In the genomic region with DNA sequence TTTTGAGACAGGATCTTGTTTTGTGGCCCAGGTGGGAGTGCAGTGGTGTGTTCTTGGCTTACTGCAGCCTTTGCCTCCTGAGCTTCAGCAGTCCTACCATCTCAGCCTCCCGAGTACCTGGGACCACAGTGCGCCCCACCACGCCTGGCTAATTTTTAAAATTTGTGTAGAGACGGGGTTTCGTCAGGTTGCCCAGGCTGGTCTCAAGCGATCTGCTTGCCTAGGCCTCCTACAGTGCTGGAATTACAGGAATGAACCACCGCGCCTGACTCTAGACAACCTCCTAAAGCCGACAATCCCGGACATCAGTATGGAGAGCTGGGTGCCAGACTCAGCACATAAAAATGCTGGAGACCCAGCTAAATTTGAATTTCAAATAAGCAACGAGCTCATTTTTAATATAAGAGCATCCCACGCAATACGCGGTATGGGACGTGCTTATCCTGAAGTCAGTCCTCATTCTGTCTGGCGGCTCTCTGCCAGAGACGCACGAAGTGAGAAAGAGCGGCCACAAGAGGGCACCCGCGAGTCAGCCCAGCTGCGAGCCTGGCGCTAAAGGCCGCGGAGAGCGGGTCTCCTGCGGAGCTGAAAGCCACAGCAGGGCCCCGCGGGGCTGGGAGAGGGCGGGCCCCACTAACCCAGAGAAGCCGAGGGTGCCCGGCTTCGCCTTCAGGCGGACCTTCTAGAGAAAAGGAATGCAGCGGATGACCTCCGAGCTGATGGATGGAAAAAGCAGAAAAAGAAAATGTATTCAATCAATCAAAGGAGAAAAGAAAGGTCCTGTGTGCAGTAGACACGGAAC, we compare ENCODE assay signal across 8 cellular contexts. TPM values are rescaled to one million over a fixed set of nuclear protein-coding genes. Genes with fewer than 3 reads are reported as not detected.
DNase-seq lines count a peak whose midpoint lies in the region; ATAC-seq and TF ChIP-seq lines count a peak whose summit lies in the region.

No MANE protein-coding gene starts in this region.

- no peaks in the 10 kb centered on the region for H4K20me1 ChIP-seq in GM23248 (ENCODE audit: insufficient read depth)

- in situ Hi-C loops in GM23248 (cut with MboI) = no loop called here

- peak; percentile 87 to 93 for ATAC-seq in upper lobe of left lung (ENCODE audit: low FRiP score in 2 of 2)

- H3K4me1 ChIP-seq in GM23248 (ENCODE audit: insufficient read depth) = peaks cover 5% of the 10 kb centered on the region; the same call in 1 of the 2 replicates
- peaks cover 17 to 28% (median 23%) of the 10 kb centered on the region in 4 donors for H3K4me1 ChIP-seq in upper lobe of left lung

- no peaks in the 10 kb centered on the region for H3K79me2 ChIP-seq in GM23248 (ENCODE audit: insufficient read depth)

- no peaks in the 10 kb centered on the region for H3K9me2 ChIP-seq in GM23248 (ENCODE audit: insufficient read depth)

- H2AFZ ChIP-seq in GM23248 = peak overlapping the region; percentile 87

- H3F3A ChIP-seq in GM23248 (ENCODE audit: insufficient read depth) = peaks cover 3% of the 10 kb centered on the region; the same call in 1 of the 2 replicates

- no peak overlapping the region for H3K27ac ChIP-seq in GM23248
- H3K27ac ChIP-seq in SK-N-MC = no peak overlapping the region
- H3K27ac ChIP-seq in upper lobe of left lung = no peak overlapping the region

- no peaks in the 10 kb centered on the region for H3K36me3 ChIP-seq in GM23248 (ENCODE audit: low read depth)
- no peaks in the 10 kb centered on the region for H3K36me3 ChIP-seq in SK-N-MC (ENCODE audit: insufficient read depth, low read length)
- no peaks in the 10 kb centered on the region for H3K36me3 ChIP-seq in upper lobe of left lung

- TF ChIP-seq EP300 in upper lobe of left lung (IDR thresholded peaks at IDR 0.05) = no peak

- H3K4me3 ChIP-seq in GM23248 (peak overlapping the region; percentile 76), SK-N-MC (peak overlapping the region; percentile 47; the same call in 1 of the 2 replicates), upper lobe of left lung (peak overlapping the region in 2 of 4 donors; percentile 17 to 35)

- TF ChIP-seq CTCF in LNCAP (IDR thresholded peaks at IDR 0.05) (peak; percentile 93), upper lobe of left lung (IDR thresholded peaks at IDR 0.05) (peak; percentile 76 to 89 (median 82))

- H3K4me2 ChIP-seq in GM23248 (ENCODE audit: unreplicated experiment) = peak overlapping the region; percentile 99

- H3K27me3 ChIP-seq in GM23248 (replicated peaks; ENCODE audit: insufficient read depth) (peaks cover 54% of the 10 kb centered on the region), upper lobe of left lung (peaks cover 11 to 56% (median 41%) of the 10 kb centered on the region in 4 donors)

- H3K9ac ChIP-seq in GM23248 = 0 out of 2 replicates have a peak overlapping the region, but pooled peaks have one; percentile 52
- no peak overlapping the region for H3K9ac ChIP-seq in SK-N-MC (ENCODE audit: insufficient read length)

- no peak for TF ChIP-seq POLR2A in upper lobe of left lung (IDR thresholded peaks at IDR 0.05)

- DNase-seq in ELR (ENCODE audit: low read depth) (peak; percentile 88), GM23248 (peak; percentile 92), SK-N-MC (ENCODE audit: low read depth, low spot score) (peak; percentile 42), glomerular endothelial cell (ENCODE audit: extremely low read depth, low read depth, low spot score) (peak; percentile 45), pons (ENCODE audit: low spot score) (peak; percentile 72), upper lobe of left lung (peak; percentile 85 to 92)
- DNase-seq in activated naive CD4-positive, alpha-beta T cell (lab: John Stamatoyannopoulos, UW) = peak; percentile 74 to 87 (median 84)

- WGBS in GM23248 (ENCODE audit: low coverage in 1 of 2, low lambda C conversion rate in 2 of 2, missing lambda C conversion rate in 2 of 2), 2 experiments = 8% methylated on average over 36 to 37 of the region's 37 CpGs
- 8 to 9% methylated on average over 37 of the region's 37 CpGs for WGBS in upper lobe of left lung, 2 donors

- H3K9me3 ChIP-seq in GM23248 (ENCODE audit: low read depth) (no peaks in the 10 kb centered on the region), SK-N-MC (ENCODE audit: low read depth, low read length) (no peaks in the 10 kb centered on the region), upper lobe of left lung (no peaks in the 10 kb centered on the region)

RNA-seq across cellular contexts. Expression of gene CALY, which starts 7.1 kb away (rescaled TPM):
- 0.86 TPM in 1 of 2 replicates, not detected in the other for total RNA-seq in GM23248 (2014; rRNA removed; shearing (Covaris generic))
- not detected in 2 replicates for polyA plus RNA-seq in GM23248 (2016; fragmentation: Nextera tagmentation; extraction: Ambion mirVana)
- total RNA-seq in glomerular endothelial cell (not detected in 2 replicates), upper lobe of left lung (1 to 10 TPM in 1 of 6 donors, not detected in 5; 7.4 TPM)

RNA-seq across cellular contexts. Expression of gene PRAP1, which starts 17.6 kb away (rescaled TPM):
- total RNA-seq in GM23248 (2014; rRNA removed; shearing (Covaris generic)) = not detected in 2 replicates
- polyA plus RNA-seq in GM23248 (2016; fragmentation: Nextera tagmentation; extraction: Ambion mirVana) = not detected in 2 replicates
- total RNA-seq in glomerular endothelial cell (not detected in 2 replicates), upper lobe of left lung (not detected)

RNA-seq across cellular contexts. Expression of gene ZNF511, which starts 20.9 kb away (rescaled TPM):
- total RNA-seq in GM23248 (2014; rRNA removed; shearing (Covaris generic)) = 12.4 and 12.6 TPM in 2 replicates
- polyA plus RNA-seq in GM23248 (2016; fragmentation: Nextera tagmentation; extraction: Ambion mirVana) = 59.5 and 63.3 TPM in 2 replicates
- total RNA-seq in glomerular endothelial cell = 20.1 and 22.2 TPM in 2 replicates
- 10 to 100 TPM; 12.6 to 44.2 (median 33.0) TPM for total RNA-seq in upper lobe of left lung

RNA-seq across cellular contexts. Expression of gene TUBGCP2, which starts 20.9 kb away (rescaled TPM):
- 50.3 and 53.9 TPM in 2 replicates for total RNA-seq in GM23248 (2014; rRNA removed; shearing (Covaris generic))
- polyA plus RNA-seq in GM23248 (2016; fragmentation: Nextera tagmentation; extraction: Ambion mirVana) = 35.3 and 39.7 TPM in 2 replicates
- total RNA-seq in glomerular endothelial cell (55.0 and 60.3 TPM in 2 replicates), upper lobe of left lung (100 to 1,000 TPM in 1 of 6 donors, 10 to 100 TPM in 5; 41.7 to 106 (median 56.3) TPM)

RNA-seq across cellular contexts. Expression of gene FUOM, which starts 28.2 kb away (rescaled TPM):
- 19.5 and 24.5 TPM in 2 replicates for total RNA-seq in GM23248 (2014; rRNA removed; shearing (Covaris generic))
- 20.9 and 21.5 TPM in 2 replicates for polyA plus RNA-seq in GM23248 (2016; fragmentation: Nextera tagmentation; extraction: Ambion mirVana)
- total RNA-seq in glomerular endothelial cell (18.7 and 54.1 TPM in 2 replicates), upper lobe of left lung (10 to 100 TPM; 15.4 to 37.5 (median 26.0) TPM)

Comparison
In these comparisons a context has a peak if more than half of its experiments do, and no peak if none do; other contexts are left out.
1. DNase-seq: peak in every context shown above with its lines; median percentile 92 in GM23248; 88 in upper lobe of left lung; 88 in ELR; 84 in activated naive CD4-positive, alpha-beta T cell; 72 in pons; 45 in glomerular endothelial cell; 42 in SK-N-MC.